In the genomic region with DNA sequence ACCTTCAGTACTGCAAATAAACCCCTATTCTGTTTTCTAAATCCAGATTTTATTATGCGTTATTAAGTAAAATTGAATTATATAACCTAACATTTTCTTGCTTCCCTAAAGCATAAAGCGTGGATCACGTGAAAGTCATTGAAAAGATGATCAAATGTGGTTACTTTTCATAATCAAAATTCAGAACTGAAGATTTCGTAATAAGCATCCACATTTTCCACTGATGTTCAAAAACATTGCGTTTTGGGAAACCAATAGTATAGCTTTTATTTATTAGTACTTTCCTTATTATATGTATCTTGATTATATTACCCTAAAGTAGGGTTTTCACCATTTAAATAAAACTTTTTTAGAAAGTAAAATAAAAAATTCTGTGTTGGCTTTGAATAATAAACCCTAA, we compare ENCODE assay signal across 13 cellular contexts. TPM values are rescaled to one million over a fixed set of nuclear protein-coding genes. Genes with fewer than 3 reads are reported as not detected.
DNase-seq lines count a peak whose midpoint lies in the region; ATAC-seq and TF ChIP-seq lines count a peak whose summit lies in the region.
"Had no signal": no experiment of that assay in that cellular context is flagged by ENCODE, and none has a peak within 500 bp of the region (broad histone marks: within the 10 kb centered on the region; RNA-seq: fewer than 3 reads in every experiment).

No MANE protein-coding gene starts in this region.

- no peak overlapping the region for H3K27ac Mint-ChIP-seq in activated CD4-positive, alpha-beta T cell treated with anti-CD3 and anti-CD28 coated beads for 36 hours
- H3K27ac Mint-ChIP-seq in HFFc6, result no peak overlapping the region
- H3K27ac Mint-ChIP-seq in activated CD8-positive, alpha-beta T cell treated with anti-CD3 and anti-CD28 coated beads, Interleukin-2, amount 10 ng/mL, durations not matched to agents 7 days and 5 days, result no peak overlapping the region
- H3K27ac Mint-ChIP-seq in natural killer cell treated with Interleukin-12 subunit alpha and Interleukin-12 subunit beta and Interleukin-15 and Interleukin-18, amount 100 ng/mL, for 72 hours, result peak overlapping the region; percentile 71 to 79

- TF ChIP-seq CTCF in HFFc6 (IDR thresholded peaks at IDR 0.05), result no peak

- H3K27me3 Mint-ChIP-seq in activated CD4-positive, alpha-beta T cell treated with anti-CD3 and anti-CD28 coated beads for 36 hours, result no peaks in the 10 kb centered on the region
- H3K27me3 Mint-ChIP-seq in HFFc6 (ENCODE audit: insufficient read depth), result no peaks in the 10 kb centered on the region; the same call in 1 of the 2 replicates
- H3K27me3 Mint-ChIP-seq in activated CD8-positive, alpha-beta T cell treated with anti-CD3 and anti-CD28 coated beads, Interleukin-2, amount 10 ng/mL, durations not matched to agents 7 days and 5 days (ENCODE audit: low read depth), result no peaks in the 10 kb centered on the region
- no peaks in the 10 kb centered on the region for H3K27me3 Mint-ChIP-seq in natural killer cell treated with Interleukin-12 subunit alpha and Interleukin-12 subunit beta and Interleukin-15 and Interleukin-18, amount 100 ng/mL, for 72 hours

- peak overlapping the region; percentile 84 for H3K4me3 Mint-ChIP-seq in activated CD4-positive, alpha-beta T cell treated with anti-CD3 and anti-CD28 coated beads for 36 hours
- H3K4me3 Mint-ChIP-seq in HFFc6, result peak overlapping the region; percentile 93; the same call in 1 of the 2 replicates
- H3K4me3 Mint-ChIP-seq in activated CD8-positive, alpha-beta T cell treated with anti-CD3 and anti-CD28 coated beads, Interleukin-2, amount 10 ng/mL, durations not matched to agents 7 days and 5 days, result peak overlapping the region; percentile 84
- H3K4me3 Mint-ChIP-seq in natural killer cell treated with Interleukin-12 subunit alpha and Interleukin-12 subunit beta and Interleukin-15 and Interleukin-18, amount 100 ng/mL, for 72 hours, result peak overlapping the region; percentile 96

- H3K4me1 Mint-ChIP-seq in activated CD4-positive, alpha-beta T cell treated with anti-CD3 and anti-CD28 coated beads for 36 hours, result peaks cover 36% of the 10 kb centered on the region
- H3K4me1 Mint-ChIP-seq in HFFc6 (ENCODE audit: low read depth), result peaks cover 54% of the 10 kb centered on the region
- peaks cover 42% of the 10 kb centered on the region for H3K4me1 Mint-ChIP-seq in activated CD8-positive, alpha-beta T cell treated with anti-CD3 and anti-CD28 coated beads, Interleukin-2, amount 10 ng/mL, durations not matched to agents 7 days and 5 days (ENCODE audit: low read depth)
- peaks cover 33 to 50% of the 10 kb centered on the region in 2 donors for H3K4me1 Mint-ChIP-seq in natural killer cell treated with Interleukin-12 subunit alpha and Interleukin-12 subunit beta and Interleukin-15 and Interleukin-18, amount 100 ng/mL, for 72 hours (ENCODE audit: low read depth in 2 of 2)

- no peak for TF ChIP-seq POLR2A in erythroblast (IDR thresholded peaks at IDR 0.05; ENCODE audit: low read length)

- ATAC-seq in activated CD4-positive, alpha-beta T cell treated with anti-CD3 and anti-CD28 coated beads for 36 hours, result no peak
- ATAC-seq in activated CD8-positive, alpha-beta T cell treated with anti-CD3 and anti-CD28 coated beads, Interleukin-2, amount 10 ng/mL, durations not matched to agents 7 days and 5 days, result no peak
- ATAC-seq in natural killer cell treated with Interleukin-12 subunit alpha and Interleukin-12 subunit beta and Interleukin-15 and Interleukin-18, amount 100 ng/mL, for 72 hours, result no peak

- intact Hi-C loops in activated CD4-positive, alpha-beta T cell treated with anti-CD3 and anti-CD28 coated beads for 36 hours (cut with DNase I, micrococcal nuclease), result no loop called here

- H3K36me3 Mint-ChIP-seq in activated CD4-positive, alpha-beta T cell treated with anti-CD3 and anti-CD28 coated beads for 36 hours (ENCODE audit: low read depth), result peaks cover 1% of the 10 kb centered on the region
- no peaks in the 10 kb centered on the region for H3K36me3 Mint-ChIP-seq in HFFc6 (ENCODE audit: low read depth)
- no peaks in the 10 kb centered on the region for H3K36me3 Mint-ChIP-seq in activated CD8-positive, alpha-beta T cell treated with anti-CD3 and anti-CD28 coated beads, Interleukin-2, amount 10 ng/mL, durations not matched to agents 7 days and 5 days (ENCODE audit: low read depth)
- peaks cover 17% of the 10 kb centered on the region for H3K36me3 Mint-ChIP-seq in natural killer cell treated with Interleukin-12 subunit alpha and Interleukin-12 subunit beta and Interleukin-15 and Interleukin-18, amount 100 ng/mL, for 72 hours

- POLR2A ChIA-PET in activated CD4-positive, alpha-beta T cell treated with anti-CD3 and anti-CD28 coated beads for 36 hours (lab: Charles Lee), result no interaction called here
- POLR2A ChIA-PET in activated CD8-positive, alpha-beta T cell treated with anti-CD3 and anti-CD28 coated beads, Interleukin-2, amount 10 ng/mL, durations not matched to agents 7 days and 5 days (lab: Charles Lee), result no interaction called here

- no peak for DNase-seq in activated CD4-positive, alpha-beta T cell treated with anti-CD3 and anti-CD28 coated beads for 36 hours
- DNase-seq in activated CD4-positive, alpha-beta T cell treated with anti-CD3 and anti-CD28 coated beads for 4 hours, result no peak
- DNase-seq in HFFc6 (no peak), NK-92 (lab: John Stamatoyannopoulos, UW; ENCODE audit: unreplicated experiment) (no peak), erythroblast (lab: John Stamatoyannopoulos, UW) (no peak), putamen (ENCODE audit: low spot score) (no peak)
- no peak for DNase-seq in activated CD8-positive, alpha-beta T cell treated with anti-CD3 and anti-CD28 coated beads, Interleukin-2, amount 10 ng/mL, durations not matched to agents 7 days and 5 days
- DNase-seq in natural killer cell treated with Interleukin-12 subunit alpha and Interleukin-12 subunit beta and Interleukin-15 and Interleukin-18, amount 100 ng/mL, for 72 hours (ENCODE audit: low spot score), result no peak
- DNase-seq: anterior cingulate cortex, COR-L47, dermis blood vessel endothelial cell, left ventricle myocardium inferior, NCI-H2029 treated with DMSO at 0.1 percent for 48 hours had no signal

- CTCF ChIA-PET in activated CD4-positive, alpha-beta T cell treated with anti-CD3 and anti-CD28 coated beads for 36 hours (lab: Charles Lee), result no interaction called here
- CTCF ChIA-PET in activated CD8-positive, alpha-beta T cell treated with anti-CD3 and anti-CD28 coated beads, Interleukin-2, amount 10 ng/mL, durations not matched to agents 7 days and 5 days (lab: Charles Lee), result interaction anchor here (1.0 kb wide), 1 partner anchor 9 kb away, joined by 3 read pairs; no protein-coding TSS in a partner anchor

- H3K9me3 Mint-ChIP-seq in activated CD4-positive, alpha-beta T cell treated with anti-CD3 and anti-CD28 coated beads for 36 hours (ENCODE audit: low read depth), result no peaks in the 10 kb centered on the region
- no peaks in the 10 kb centered on the region for H3K9me3 Mint-ChIP-seq in HFFc6
- no peaks in the 10 kb centered on the region for H3K9me3 Mint-ChIP-seq in activated CD8-positive, alpha-beta T cell treated with anti-CD3 and anti-CD28 coated beads, Interleukin-2, amount 10 ng/mL, durations not matched to agents 7 days and 5 days (ENCODE audit: insufficient read depth)
- H3K9me3 Mint-ChIP-seq in natural killer cell treated with Interleukin-12 subunit alpha and Interleukin-12 subunit beta and Interleukin-15 and Interleukin-18, amount 100 ng/mL, for 72 hours, result no peaks in the 10 kb centered on the region

RNA-seq across cellular contexts. Expression of gene SLF1, which starts 1.8 kb away (rescaled TPM):
- total RNA-seq in activated CD4-positive, alpha-beta T cell treated with anti-CD3 and anti-CD28 coated beads for 36 hours, result 10 to 100 TPM; 13.3 to 13.6 TPM
- 1 to 10 TPM; 3.3 to 6.6 (median 5.0) TPM for total RNA-seq in HFFc6 (2021; fragmentation: NEBNext Ultra II Directional; extraction: Animal tissue kit (Norgen Biotek cat#: 25700))
- total RNA-seq in activated CD8-positive, alpha-beta T cell treated with anti-CD3 and anti-CD28 coated beads, Interleukin-2, amount 10 ng/mL, durations not matched to agents 7 days and 5 days, result 10 to 100 TPM; 18.2 to 19.4 TPM
- total RNA-seq in natural killer cell treated with Interleukin-12 subunit alpha and Interleukin-12 subunit beta and Interleukin-15 and Interleukin-18, amount 100 ng/mL, for 72 hours, result 10 to 100 TPM; 32.6 to 44.7 TPM

RNA-seq across cellular contexts. Expression of gene KIAA0825, which starts 1.9 kb away (rescaled TPM):
- total RNA-seq in activated CD4-positive, alpha-beta T cell treated with anti-CD3 and anti-CD28 coated beads for 36 hours, result 1 to 10 TPM; 1.1 to 1.3 TPM
- 1 to 10 TPM; 1.3 to 2.8 (median 1.7) TPM for total RNA-seq in HFFc6 (2021; fragmentation: NEBNext Ultra II Directional; extraction: Animal tissue kit (Norgen Biotek cat#: 25700))
- 1 to 10 TPM; 1.1 to 2.0 TPM for total RNA-seq in activated CD8-positive, alpha-beta T cell treated with anti-CD3 and anti-CD28 coated beads, Interleukin-2, amount 10 ng/mL, durations not matched to agents 7 days and 5 days
- total RNA-seq in natural killer cell treated with Interleukin-12 subunit alpha and Interleukin-12 subunit beta and Interleukin-15 and Interleukin-18, amount 100 ng/mL, for 72 hours, result 1 to 10 TPM; 5.2 to 6.2 TPM

Comparison
In these comparisons a context has a peak if more than half of its experiments do, and no peak if none do; other contexts are left out.
1. H3K27ac Mint-ChIP-seq: peak in natural killer cell treated with Interleukin-12 subunit alpha and Interleukin-12 subunit beta and Interleukin-15 and Interleukin-18, amount 100 ng/mL, for 72 hours (2 of 2); none in activated CD4-positive, alpha-beta T cell treated with anti-CD3 and anti-CD28 coated beads for 36 hours (single experiment), HFFc6 (single experiment) and activated CD8-positive, alpha-beta T cell treated with anti-CD3 and anti-CD28 coated beads, Interleukin-2, amount 10 ng/mL, durations not matched to agents 7 days and 5 days (single experiment).
2. Peak in every context shown above with its lines, with median percentiles within 50 percentile points of each other: H3K4me3 Mint-ChIP-seq.